Comparison of ENCODE assay signal across 8 cellular contexts in the genomic region with DNA sequence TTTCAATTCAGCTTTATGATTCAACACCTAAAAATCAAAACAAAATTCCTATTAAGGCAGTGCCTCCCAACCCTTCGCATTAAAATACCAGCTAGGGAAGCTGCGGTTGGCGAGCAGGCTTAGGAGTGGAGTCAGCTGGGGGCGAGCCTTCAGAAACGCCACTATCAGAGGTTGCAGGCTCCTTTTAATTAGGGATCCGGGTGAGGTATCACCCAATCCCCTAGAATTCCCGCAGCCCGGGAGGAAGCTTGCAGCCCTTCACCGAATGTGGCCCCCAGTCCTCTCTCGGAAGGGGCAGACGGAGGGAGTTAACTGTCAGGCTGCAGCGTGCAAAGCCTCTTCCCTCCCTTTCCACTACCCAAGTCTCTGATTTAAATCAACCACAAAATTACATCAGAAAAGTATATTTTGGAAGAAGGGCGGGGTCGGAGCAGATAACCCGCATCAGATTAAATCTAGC. TPM values are rescaled to one million over a fixed set of nuclear protein-coding genes. Genes with fewer than 3 reads are reported as not detected.
DNase-seq lines count a peak whose midpoint lies in the region; TF ChIP-seq lines count a peak whose summit lies in the region.

No MANE protein-coding gene starts in this region.

- POLR2A ChIA-PET in SK-N-SH (lab: Yijun Ruan, JAX) = interaction anchor here (1.1 to 6.0 kb wide), 3 partner anchors 11 to 34 kb away, joined by 3 to 40 read pairs (median 15); no protein-coding TSS in a partner anchor

- no peaks in the 10 kb centered on the region for H3K9me3 ChIP-seq in SK-N-SH
- H3K9me3 ChIP-seq in stomach smooth muscle (ENCODE audit: control insufficient read depth in 2 of 2, low read length in 2 of 2) = no peaks in the 10 kb centered on the region
- H3K9me3 ChIP-seq in effector memory CD4-positive, alpha-beta T cell (ENCODE audit: control insufficient read depth, low read length) = no peaks in the 10 kb centered on the region

- H3K27ac Mint-ChIP-seq in activated naive CD4-positive, alpha-beta T cell treated with anti-CD3 and anti-CD28 coated beads, Interleukin-2, amount 10 ng/mL, durations not matched to agents 7 days and 5 days = peak overlapping the region; percentile 72

- H3K27ac ChIP-seq in SK-N-SH (ENCODE audit: low read depth in 2 of 2, low read length in 1 of 2) = peak overlapping the region in 1 of 2 experiments; percentile 45; a peak in 2 of 4 replicates
- H3K27ac ChIP-seq in stomach smooth muscle (ENCODE audit: low read length) = no peak overlapping the region
- H3K27ac ChIP-seq in effector memory CD4-positive, alpha-beta T cell (ENCODE audit: insufficient read depth, low read length, poor library complexity, severe bottlenecking) = no peak overlapping the region

- CTCF ChIA-PET in activated naive CD4-positive, alpha-beta T cell treated with anti-CD3 and anti-CD28 coated beads, Interleukin-2, amount 10 ng/mL, durations not matched to agents 7 days and 5 days (lab: Charles Lee) = interaction anchor here (0.9 to 7.1 kb wide), 2 partner anchors 32 to 342 kb away, joined by 3 to 139 read pairs; no protein-coding TSS in a partner anchor
- CTCF ChIA-PET in SK-N-SH (lab: Yijun Ruan, JAX) = interaction anchor here (0.5 to 13.7 kb wide), 3 partner anchors 11 to 420 kb away, joined by 3 to 503 read pairs (median 4); no protein-coding TSS in a partner anchor

- no peaks in the 10 kb centered on the region for H3K9me2 ChIP-seq in SK-N-SH

- TF ChIP-seq RAD21 in SK-N-SH (IDR thresholded peaks at IDR 0.05; ENCODE audit: low read length) = no peak

- H3K27me3 ChIP-seq in SK-N-SH (ENCODE audit: insufficient read depth) (no peaks in the 10 kb centered on the region), stomach smooth muscle (ENCODE audit: control insufficient read depth in 1 of 2, insufficient read depth in 2 of 2, low read length in 2 of 2) (peaks cover 8 to 13% of the 10 kb centered on the region in 2 donors)
- H3K27me3 ChIP-seq in effector memory CD4-positive, alpha-beta T cell (replicated peaks; ENCODE audit: control insufficient read depth, insufficient read depth, low read length, poor library complexity, severe bottlenecking) = peaks cover 31% of the 10 kb centered on the region

- 13% methylated on average over 9 of the region's 15 CpGs for WGBS in SK-N-SH (ENCODE audit: low lambda C conversion rate)

- DNase-seq in activated naive CD4-positive, alpha-beta T cell treated with anti-CD3 and anti-CD28 coated beads, Interleukin-2, amount 10 ng/mL, durations not matched to agents 7 days and 5 days = no peak
- no peak for DNase-seq in activated naive CD4-positive, alpha-beta T cell treated with Interleukin-2 at 50 U/mL for 16 hours
- DNase-seq in SK-N-SH (no peak), fibroblast of the aortic adventitia (ENCODE audit: low read depth) (peak; percentile 87), putamen (ENCODE audit: low spot score) (no peak), nucleus accumbens (lab: John Stamatoyannopoulos, UW) (no peak)
- no peak for DNase-seq in effector memory CD4-positive, alpha-beta T cell

- no peaks in the 10 kb centered on the region for H4K20me1 ChIP-seq in SK-N-SH (ENCODE audit: insufficient read depth)

- peaks cover 49% of the 10 kb centered on the region for H3K27me3 Mint-ChIP-seq in activated naive CD4-positive, alpha-beta T cell treated with anti-CD3 and anti-CD28 coated beads, Interleukin-2, amount 10 ng/mL, durations not matched to agents 7 days and 5 days

- H3K9ac ChIP-seq in SK-N-SH (peak overlapping the region; percentile 59; the same call in 1 of the 2 replicates), stomach smooth muscle (ENCODE audit: low read length in 2 of 2) (no peak overlapping the region)

- H3K36me3 ChIP-seq in SK-N-SH (replicated peaks in 1 of 2; ENCODE audit: control insufficient read depth in 1 of 2, insufficient read depth in 2 of 2, low read length in 1 of 2) = peaks cover 0 to 7% of the 10 kb centered on the region in 2 experiments
- no peaks in the 10 kb centered on the region for H3K36me3 ChIP-seq in stomach smooth muscle (ENCODE audit: control insufficient read depth in 2 of 2, insufficient read depth in 2 of 2, low read length in 2 of 2)
- H3K36me3 ChIP-seq in effector memory CD4-positive, alpha-beta T cell (ENCODE audit: control insufficient read depth, insufficient read depth, low read length) = no peaks in the 10 kb centered on the region

- H3K4me3 ChIP-seq in SK-N-SH (ENCODE audit: low read depth in 2 of 2, low read length in 1 of 2) = peak overlapping the region; percentile 57
- peak overlapping the region; percentile 90 for H3K4me3 ChIP-seq in fibroblast of the aortic adventitia (ENCODE audit: low read depth, low read length)
- peak overlapping the region; percentile 15 to 76 for H3K4me3 ChIP-seq in stomach smooth muscle (ENCODE audit: low read length in 2 of 2)
- no peak overlapping the region for H3K4me3 ChIP-seq in effector memory CD4-positive, alpha-beta T cell (ENCODE audit: insufficient read depth, low read depth, low read length, poor library complexity, severe bottlenecking)

- peak overlapping the region; percentile 90 for H3K4me3 Mint-ChIP-seq in activated naive CD4-positive, alpha-beta T cell treated with anti-CD3 and anti-CD28 coated beads, Interleukin-2, amount 10 ng/mL, durations not matched to agents 7 days and 5 days

- H3K79me2 ChIP-seq in SK-N-SH (ENCODE audit: insufficient read depth) = peaks cover 16% of the 10 kb centered on the region

- no peaks in the 10 kb centered on the region for H3K9me3 Mint-ChIP-seq in activated naive CD4-positive, alpha-beta T cell treated with anti-CD3 and anti-CD28 coated beads, Interleukin-2, amount 10 ng/mL, durations not matched to agents 7 days and 5 days

- TF ChIP-seq CTCF in SK-N-SH (IDR thresholded peaks at IDR 0.05) = no peak
- no peak for TF ChIP-seq CTCF in fibroblast of the aortic adventitia (IDR thresholded peaks at IDR 0.05; ENCODE audit: insufficient read depth, low read length)

- H2AFZ ChIP-seq in SK-N-SH (ENCODE audit: low read depth) = no peak overlapping the region

- peak overlapping the region; percentile 75 for H3K4me2 ChIP-seq in SK-N-SH

- H3K36me3 Mint-ChIP-seq in activated naive CD4-positive, alpha-beta T cell treated with anti-CD3 and anti-CD28 coated beads, Interleukin-2, amount 10 ng/mL, durations not matched to agents 7 days and 5 days = peaks cover 52% of the 10 kb centered on the region

- peaks cover 67% of the 10 kb centered on the region for H3K4me1 Mint-ChIP-seq in activated naive CD4-positive, alpha-beta T cell treated with anti-CD3 and anti-CD28 coated beads, Interleukin-2, amount 10 ng/mL, durations not matched to agents 7 days and 5 days

- H3F3A ChIP-seq in SK-N-SH (replicated peaks; ENCODE audit: insufficient read depth) = peaks cover 18% of the 10 kb centered on the region

- H3K4me1 ChIP-seq in SK-N-SH (ENCODE audit: control insufficient read depth in 1 of 2, insufficient read depth in 2 of 2, low read depth in 1 of 2, low read length in 1 of 2) (peaks cover 17 to 56% of the 10 kb centered on the region in 2 experiments; a peak in 3 of 4 replicates), stomach smooth muscle (ENCODE audit: control insufficient read depth, insufficient read depth, low read length) (peaks cover 50% of the 10 kb centered on the region)
- H3K4me1 ChIP-seq in effector memory CD4-positive, alpha-beta T cell (ENCODE audit: control insufficient read depth, insufficient read depth, low read length, poor library complexity, severe bottlenecking) = peaks cover 3% of the 10 kb centered on the region

- TF ChIP-seq EP300 in SK-N-SH (IDR thresholded peaks at IDR 0.05; ENCODE audit: borderline replicate concordance in 1 of 2, low read depth in 1 of 2, low read length in 1 of 2) = no peak

TF ChIP-seq in SK-N-SH, 30 proteins besides CTCF, POLR2A, EP300 and RAD21 (continues in another document):
- TF ChIP-seq FOXM1 (IDR thresholded peaks at IDR 0.05; ENCODE audit: low read depth) (no peak), TCF12 (IDR thresholded peaks at IDR 0.05) (no peak)
- TF ChIP-seq, protein P1, sequence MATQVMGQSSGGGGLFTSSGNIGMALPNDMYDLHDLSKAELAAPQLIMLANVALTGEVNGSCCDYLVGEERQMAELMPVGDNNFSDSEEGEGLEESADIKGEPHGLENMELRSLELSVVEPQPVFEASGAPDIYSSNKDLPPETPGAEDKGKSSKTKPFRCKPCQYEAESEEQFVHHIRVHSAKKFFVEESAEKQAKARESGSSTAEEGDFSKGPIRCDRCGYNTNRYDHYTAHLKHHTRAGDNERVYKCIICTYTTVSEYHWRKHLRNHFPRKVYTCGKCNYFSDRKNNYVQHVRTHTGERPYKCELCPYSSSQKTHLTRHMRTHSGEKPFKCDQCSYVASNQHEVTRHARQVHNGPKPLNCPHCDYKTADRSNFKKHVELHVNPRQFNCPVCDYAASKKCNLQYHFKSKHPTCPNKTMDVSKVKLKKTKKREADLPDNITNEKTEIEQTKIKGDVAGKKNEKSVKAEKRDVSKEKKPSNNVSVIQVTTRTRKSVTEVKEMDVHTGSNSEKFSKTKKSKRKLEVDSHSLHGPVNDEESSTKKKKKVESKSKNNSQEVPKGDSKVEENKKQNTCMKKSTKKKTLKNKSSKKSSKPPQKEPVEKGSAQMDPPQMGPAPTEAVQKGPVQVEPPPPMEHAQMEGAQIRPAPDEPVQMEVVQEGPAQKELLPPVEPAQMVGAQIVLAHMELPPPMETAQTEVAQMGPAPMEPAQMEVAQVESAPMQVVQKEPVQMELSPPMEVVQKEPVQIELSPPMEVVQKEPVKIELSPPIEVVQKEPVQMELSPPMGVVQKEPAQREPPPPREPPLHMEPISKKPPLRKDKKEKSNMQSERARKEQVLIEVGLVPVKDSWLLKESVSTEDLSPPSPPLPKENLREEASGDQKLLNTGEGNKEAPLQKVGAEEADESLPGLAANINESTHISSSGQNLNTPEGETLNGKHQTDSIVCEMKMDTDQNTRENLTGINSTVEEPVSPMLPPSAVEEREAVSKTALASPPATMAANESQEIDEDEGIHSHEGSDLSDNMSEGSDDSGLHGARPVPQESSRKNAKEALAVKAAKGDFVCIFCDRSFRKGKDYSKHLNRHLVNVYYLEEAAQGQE (IDR thresholded peaks at IDR 0.05; ENCODE audit: low read depth, low read length) = no peak
- TF ChIP-seq, protein P2, sequence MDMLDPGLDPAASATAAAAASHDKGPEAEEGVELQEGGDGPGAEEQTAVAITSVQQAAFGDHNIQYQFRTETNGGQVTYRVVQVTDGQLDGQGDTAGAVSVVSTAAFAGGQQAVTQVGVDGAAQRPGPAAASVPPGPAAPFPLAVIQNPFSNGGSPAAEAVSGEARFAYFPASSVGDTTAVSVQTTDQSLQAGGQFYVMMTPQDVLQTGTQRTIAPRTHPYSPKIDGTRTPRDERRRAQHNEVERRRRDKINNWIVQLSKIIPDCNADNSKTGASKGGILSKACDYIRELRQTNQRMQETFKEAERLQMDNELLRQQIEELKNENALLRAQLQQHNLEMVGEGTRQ (IDR thresholded peaks at IDR 0.05; ENCODE audit: borderline replicate concordance, low read depth, low read length) = no peak

RNA-seq across cellular contexts. Expression of a gene that starts 1.7 kb away (rescaled TPM):
- polyA plus RNA-seq in SK-N-SH (2012; rRNA removed) = 5.9 and 9.1 TPM in 2 replicates
- polyA plus RNA-seq in SK-N-SH (2012; cell fraction: cytosol; rRNA removed) = 4.7 and 5.4 TPM in 2 replicates
- polyA plus RNA-seq in SK-N-SH (2012; cell fraction: nucleus; rRNA removed) = 6.4 and 6.8 TPM in 2 replicates
- 48.3 and 400 TPM in 2 replicates for total RNA-seq in fibroblast of the aortic adventitia (ENCODE audit: low replicate concordance)
